ENCODE assay signal across 1 cellular context in genomic region chr7:139226158-139226515, GRCh38.
TF ChIP-seq lines count a peak whose summit lies in the region.

No MANE protein-coding gene starts in this region.

TF ChIP-seq in K562, 482 proteins besides CTCF, POLR2A, EP300 and RAD21:
- peak; percentile 32; the same call in 1 of the 2 replicates for TF ChIP-seq E2F4 (CRISPR knock-in tag; IDR thresholded peaks at IDR 0.05; ENCODE audit: low read depth)
- TF ChIP-seq ZNF583 (CRISPR knock-in tag; IDR thresholded peaks at IDR 0.05): 0 out of 2 replicates have a peak, but pooled peaks have one; percentile 43
